ENCODE assay signal across 23 cellular contexts in the genomic region with DNA sequence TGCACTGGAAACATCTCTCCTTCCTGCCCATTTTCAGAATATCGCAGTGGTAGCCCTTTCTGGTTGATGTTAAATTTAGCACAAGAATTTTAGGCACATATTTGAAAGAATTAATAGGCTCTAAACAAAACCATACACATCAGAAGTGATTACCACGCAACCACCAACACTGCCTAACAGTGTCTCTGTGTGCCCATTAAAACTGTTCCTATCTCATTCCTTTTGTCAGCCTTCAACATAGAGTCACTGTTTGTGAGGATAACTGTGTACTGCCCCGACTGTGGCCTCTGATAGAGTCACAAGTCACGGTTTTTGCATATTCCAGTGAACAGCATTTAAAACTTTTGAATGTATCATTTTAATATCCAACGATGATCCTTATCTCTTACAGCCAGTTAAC.
"Had no signal": no experiment of that assay in that cellular context is flagged by ENCODE, and none has a peak within 500 bp of the region (broad histone marks: within the 10 kb centered on the region; RNA-seq: fewer than 3 reads in every experiment).

No MANE protein-coding gene starts in this region.

- H3K27me3 ChIP-seq: esophagus squamous epithelium, left lung, upper lobe of left lung had no signal

- H3K9me3 Mint-ChIP-seq: activated B cell treated with CpG ODN at 0.5 μM for 24 hours; activated CD4-positive, alpha-beta memory T cell treated with anti-CD3 and anti-CD28 coated beads for 36 hours; activated naive CD8-positive, alpha-beta T cell treated with anti-CD3 and anti-CD28 coated beads for 36 hours; activated T-helper 17 cell treated with anti-CD3 and anti-CD28 coated beads, Interleukin-2, amount 50 U/mL, for 72 hours; stimulated activated naive CD8-positive, alpha-beta T cell treated with anti-CD3 and anti-CD28 coated beads, Interleukin-15, Interleukin-2, amounts not matched to agents 100 ng/mL and 50 ng/mL, for 24 hours; T-helper 2 cell treated with Interferon-gamma antibody and Interleukin-4, amounts not matched to agents 5 μg/mL and 100 μg/mL, for 36 hours had no signal

- H3K36me3 ChIP-seq: esophagus squamous epithelium, left lung, upper lobe of left lung had no signal

- DNase-seq: activated B cell treated with CpG ODN at 0.5 μM for 24 hours; activated CD4-positive, alpha-beta memory T cell treated with anti-CD3 and anti-CD28 coated beads for 36 hours; activated CD4-positive, alpha-beta T cell treated with anti-CD3 and anti-CD28 coated beads for 4 hours; activated CD8-positive, alpha-beta memory T cell treated with anti-CD3 and anti-CD28 coated beads, Interleukin-2, amount 10 ng/mL, durations not matched to agents 7 days and 5 days; activated naive CD4-positive, alpha-beta T cell; activated naive CD8-positive, alpha-beta T cell treated with anti-CD3 and anti-CD28 coated beads for 36 hours; amniotic stem cell; effector memory CD4-positive, alpha-beta T cell; esophagus squamous epithelium; hippocampal formation; islet precursor cell; left lung; mucosa of descending colon; naive thymus-derived CD4-positive, alpha-beta T cell; nucleus accumbens; posterior cingulate gyrus; stimulated activated CD4-positive, alpha-beta T cell treated with anti-CD3 and anti-CD28 coated beads, Interleukin-15, amount 100 ng/mL, for 24 hours; stimulated activated CD4-positive, alpha-beta T cell treated with anti-CD3 and anti-CD28 coated beads, Interleukin-2, amount 100 ng/mL, for 48 hours; upper lobe of left lung had no signal

- H3K27me3 Mint-ChIP-seq: activated B cell treated with CpG ODN at 0.5 μM for 24 hours; activated naive CD8-positive, alpha-beta T cell treated with anti-CD3 and anti-CD28 coated beads for 36 hours had no signal

- H3K27ac ChIP-seq: left lung, upper lobe of left lung had no signal

- H3K4me1 ChIP-seq: esophagus squamous epithelium, upper lobe of left lung had no signal

- H3K36me3 Mint-ChIP-seq: activated CD4-positive, alpha-beta memory T cell treated with anti-CD3 and anti-CD28 coated beads for 36 hours; activated naive CD8-positive, alpha-beta T cell treated with anti-CD3 and anti-CD28 coated beads for 36 hours had no signal

- H3K4me3 Mint-ChIP-seq: activated B cell treated with CpG ODN at 0.5 μM for 24 hours; activated CD4-positive, alpha-beta memory T cell treated with anti-CD3 and anti-CD28 coated beads for 36 hours; activated CD8-positive, alpha-beta memory T cell treated with anti-CD3 and anti-CD28 coated beads, Interleukin-2, amount 10 ng/mL, durations not matched to agents 7 days and 5 days; activated naive CD8-positive, alpha-beta T cell treated with anti-CD3 and anti-CD28 coated beads for 36 hours; activated T-helper 17 cell treated with anti-CD3 and anti-CD28 coated beads, Interleukin-2, amount 50 U/mL, for 72 hours; naive thymus-derived CD4-positive, alpha-beta T cell; stimulated activated naive CD8-positive, alpha-beta T cell treated with anti-CD3 and anti-CD28 coated beads, Interleukin-15, Interleukin-2, amounts not matched to agents 100 ng/mL and 50 ng/mL, for 24 hours; T-helper 2 cell treated with Interferon-gamma antibody and Interleukin-4, amounts not matched to agents 5 μg/mL and 100 μg/mL, for 36 hours had no signal

- H3K4me3 ChIP-seq: left lung, mucosa of descending colon, skin epidermis, upper lobe of left lung had no signal

- H3K9me3 ChIP-seq: esophagus squamous epithelium, left lung, mucosa of descending colon, upper lobe of left lung had no signal

- H3K27ac Mint-ChIP-seq: activated B cell treated with CpG ODN at 0.5 μM for 24 hours; activated CD4-positive, alpha-beta memory T cell treated with anti-CD3 and anti-CD28 coated beads for 36 hours; activated CD8-positive, alpha-beta memory T cell treated with anti-CD3 and anti-CD28 coated beads, Interleukin-2, amount 10 ng/mL, durations not matched to agents 7 days and 5 days; activated naive CD8-positive, alpha-beta T cell treated with anti-CD3 and anti-CD28 coated beads for 36 hours; activated T-helper 17 cell treated with anti-CD3 and anti-CD28 coated beads, Interleukin-2, amount 50 U/mL, for 72 hours; naive thymus-derived CD4-positive, alpha-beta T cell; stimulated activated naive CD8-positive, alpha-beta T cell treated with anti-CD3 and anti-CD28 coated beads, Interleukin-15, Interleukin-2, amounts not matched to agents 100 ng/mL and 50 ng/mL, for 24 hours; T-helper 2 cell treated with Interferon-gamma antibody and Interleukin-4, amounts not matched to agents 5 μg/mL and 100 μg/mL, for 36 hours had no signal
